ENCODE assay signal across 28 cellular contexts in genomic region chr5:33048315-33048714, GRCh38.
"Had no signal": no experiment of that assay in that cellular context is flagged by ENCODE, and none has a peak within 500 bp of the region (broad histone marks: within the 10 kb centered on the region; RNA-seq: fewer than 3 reads in every experiment).

No MANE protein-coding gene starts in this region.

- H3K27me3 Mint-ChIP-seq: activated CD4-positive, alpha-beta memory T cell treated with anti-CD3 and anti-CD28 coated beads, Interleukin-2, amount 10 ng/mL, durations not matched to agents 7 days and 5 days; activated CD4-positive, alpha-beta T cell treated with anti-CD3 and anti-CD28 coated beads, Interleukin-2, amount 10 ng/mL, durations not matched to agents 24 days and 14 days; stimulated activated memory B cell treated with anti-CD40 and anti-IgM and Interleukin-4, amounts not matched to agents 10 μg/mL and 1 μg/mL and 100 μg/mL, for 72 hours had no signal

- H3K9me3 ChIP-seq: lower lobe of right lung, stomach, suprapubic skin, tibial nerve had no signal

- H3K4me2 ChIP-seq: smooth muscle cell had no signal

- H3K27ac ChIP-seq: heart right ventricle, lower lobe of right lung, stomach, suprapubic skin, tibial nerve had no signal

- H3K27ac Mint-ChIP-seq: activated CD4-positive, alpha-beta memory T cell treated with anti-CD3 and anti-CD28 coated beads, Interleukin-2, amount 10 ng/mL, durations not matched to agents 7 days and 5 days; activated CD4-positive, alpha-beta T cell treated with anti-CD3 and anti-CD28 coated beads, Interleukin-2, amount 10 ng/mL, durations not matched to agents 24 days and 14 days; activated naive CD4-positive, alpha-beta T cell treated with anti-CD3 and anti-CD28 coated beads for 36 hours; activated T-cell treated with anti-CD3 and anti-CD28 coated beads, Interleukin-2, amount 50 U/mL, for 72 hours; brain; stimulated activated memory B cell treated with anti-CD40 and anti-IgM and Interleukin-4, amounts not matched to agents 10 μg/mL and 1 μg/mL and 100 μg/mL, for 72 hours had no signal

- H3K27me3 ChIP-seq: heart right ventricle, stomach, suprapubic skin, tibial nerve had no signal

- H3K4me3 Mint-ChIP-seq: activated CD4-positive, alpha-beta memory T cell treated with anti-CD3 and anti-CD28 coated beads, Interleukin-2, amount 10 ng/mL, durations not matched to agents 7 days and 5 days; activated CD4-positive, alpha-beta T cell treated with anti-CD3 and anti-CD28 coated beads, Interleukin-2, amount 10 ng/mL, durations not matched to agents 24 days and 14 days; activated naive CD4-positive, alpha-beta T cell treated with anti-CD3 and anti-CD28 coated beads for 36 hours; activated T-cell treated with anti-CD3 and anti-CD28 coated beads, Interleukin-2, amount 50 U/mL, for 72 hours; brain; stimulated activated memory B cell treated with anti-CD40 and anti-IgM and Interleukin-4, amounts not matched to agents 10 μg/mL and 1 μg/mL and 100 μg/mL, for 72 hours had no signal

- H3K4me1 Mint-ChIP-seq: activated CD4-positive, alpha-beta memory T cell treated with anti-CD3 and anti-CD28 coated beads, Interleukin-2, amount 10 ng/mL, durations not matched to agents 7 days and 5 days; activated CD4-positive, alpha-beta T cell treated with anti-CD3 and anti-CD28 coated beads, Interleukin-2, amount 10 ng/mL, durations not matched to agents 24 days and 14 days; brain; stimulated activated memory B cell treated with anti-CD40 and anti-IgM and Interleukin-4, amounts not matched to agents 10 μg/mL and 1 μg/mL and 100 μg/mL, for 72 hours had no signal

- H3K36me3 Mint-ChIP-seq: brain; stimulated activated memory B cell treated with anti-CD40 and anti-IgM and Interleukin-4, amounts not matched to agents 10 μg/mL and 1 μg/mL and 100 μg/mL, for 72 hours had no signal

- H3K4me3 ChIP-seq: heart right ventricle, lower lobe of right lung, mucosa of descending colon, smooth muscle cell, stomach, suprapubic skin, tibial nerve had no signal

- H3K9me3 Mint-ChIP-seq: activated CD4-positive, alpha-beta T cell treated with anti-CD3 and anti-CD28 coated beads, Interleukin-2, amount 10 ng/mL, durations not matched to agents 24 days and 14 days had no signal

- ATAC-seq: activated CD4-positive, CD25-positive, alpha-beta regulatory T cell treated with anti-CD3 and anti-CD28 coated beads, Interleukin-2, amount 50 U/mL, for 24 hours; activated T-cell treated with anti-CD3 and anti-CD28 coated beads, Interleukin-2, amount 50 U/mL, for 72 hours; heart right ventricle; left colon; lower lobe of right lung; mucosa of descending colon; sciatic nerve; stimulated activated memory B cell treated with anti-CD40 and anti-IgM and Interleukin-4, amounts not matched to agents 10 μg/mL and 1 μg/mL and 100 μg/mL, for 72 hours had no signal

- DNase-seq: activated CD4-positive, alpha-beta memory T cell treated with anti-CD3 and anti-CD28 coated beads, Interleukin-2, amount 10 ng/mL, durations not matched to agents 7 days and 5 days; activated CD4-positive, alpha-beta T cell treated with anti-CD3 and anti-CD28 coated beads, Interleukin-2, amount 10 ng/mL, durations not matched to agents 24 days and 14 days; activated effector memory CD4-positive, alpha-beta T cell treated with Interleukin-2 at 50 U/mL for 16 hours; activated naive CD4-positive, alpha-beta T cell treated with anti-CD3 and anti-CD28 coated beads for 36 hours; activated T-cell treated with anti-CD3 and anti-CD28 coated beads, Interleukin-2, amount 50 U/mL, for 72 hours; anterior cingulate cortex; central memory CD4-positive, alpha-beta T cell; dermis blood vessel endothelial cell; effector CD8-positive, alpha-beta T cell; erythroblast; foreskin fibroblast; heart right ventricle; islet precursor cell; left colon; lower lobe of right lung; mesendoderm; mucosa of descending colon; occipital lobe; stimulated activated CD4-positive, alpha-beta T cell treated with anti-CD3 and anti-CD28 coated beads, Interleukin-15, amount 100 ng/mL, for 24 hours; stomach; T1000 had no signal

- H3K36me3 ChIP-seq: heart right ventricle, lower lobe of right lung, stomach, suprapubic skin, tibial nerve had no signal

- H3K4me1 ChIP-seq: heart right ventricle, lower lobe of right lung, stomach, suprapubic skin, tibial nerve had no signal
